ENCODE assay signal across 9 cellular contexts in the genomic region with DNA sequence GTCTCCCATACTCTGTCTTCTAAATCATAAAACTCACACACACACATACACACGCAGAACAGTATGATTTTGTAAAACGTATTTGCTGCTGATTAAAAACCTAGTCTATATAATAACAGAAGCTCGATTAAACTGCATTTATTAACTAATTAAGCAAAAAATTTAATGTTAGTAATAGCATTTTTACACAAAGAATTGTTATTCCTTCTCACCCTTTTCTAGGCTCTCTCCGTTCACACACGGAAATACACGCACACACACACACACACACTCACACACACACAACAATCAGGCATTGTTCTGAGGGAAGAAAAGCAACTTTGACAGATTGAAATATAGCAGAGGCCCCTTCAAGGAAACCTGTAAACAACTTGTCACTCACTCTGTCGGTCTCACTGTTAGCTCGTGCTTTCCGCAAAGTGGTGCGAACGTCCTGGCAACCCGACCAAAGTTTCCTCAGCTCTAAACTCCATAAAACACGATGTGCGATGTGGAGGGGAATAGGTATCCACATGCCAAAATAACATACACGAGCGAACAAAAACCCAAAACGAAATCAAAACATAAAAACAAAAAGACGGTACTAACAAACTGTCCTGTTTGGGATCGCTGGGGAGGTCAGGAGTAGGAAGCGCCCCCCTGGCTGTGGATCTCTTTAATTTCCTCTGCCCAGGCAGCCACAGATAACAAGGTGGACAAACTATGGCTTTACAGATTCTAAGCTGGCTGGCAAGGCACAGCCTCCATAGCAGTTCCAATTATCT. TPM values are rescaled to one million over a fixed set of nuclear protein-coding genes. Genes with fewer than 3 reads are reported as not detected.
DNase-seq lines count a peak whose midpoint lies in the region; ATAC-seq, FAIRE-seq and TF ChIP-seq lines count a peak whose summit lies in the region.
"Had no signal": no experiment of that assay in that cellular context is flagged by ENCODE, and none has a peak within 500 bp of the region (broad histone marks: within the 10 kb centered on the region; RNA-seq: fewer than 3 reads in every experiment).

No MANE protein-coding gene starts in this region.

- no peak for TF ChIP-seq RAD21 in GM12878 (IDR thresholded peaks at IDR 0.05; ENCODE audit: insufficient read depth, low read depth, low read length)

- peaks cover 9% of the 10 kb centered on the region; the same call in 1 of the 2 replicates for H3K4me1 ChIP-seq in HUES6 (ENCODE audit: control insufficient read depth, insufficient read depth, low read length)
- no peaks in the 10 kb centered on the region for H3K4me1 ChIP-seq in GM12878 (ENCODE audit: control insufficient read depth, insufficient read depth, low read length)
- H3K4me1 ChIP-seq in iPS-20b (ENCODE audit: insufficient read depth, low read length), result peaks cover 7% of the 10 kb centered on the region
- H3K4me1 ChIP-seq in skeletal muscle satellite cell (ENCODE audit: control insufficient read depth, insufficient read depth, low read length), result no peaks in the 10 kb centered on the region

- H4K20me1 ChIP-seq in GM12878 (ENCODE audit: control insufficient read depth, insufficient read depth), result no peaks in the 10 kb centered on the region

- H3K36me3 ChIP-seq in HUES6 (ENCODE audit: control insufficient read depth, insufficient read depth, low read length) (no peaks in the 10 kb centered on the region), GM12878 (ENCODE audit: control insufficient read depth in 2 of 2, insufficient read depth in 2 of 2, low read length in 1 of 2) (no peaks in the 10 kb centered on the region), iPS-20b (ENCODE audit: insufficient read depth, low read depth, low read length) (no peaks in the 10 kb centered on the region), skeletal muscle satellite cell (ENCODE audit: insufficient read depth, low read length) (no peaks in the 10 kb centered on the region)

- SMC1A ChIA-PET in GM12878 (lab: Charles Lee; ENCODE audit: uncharacterized antibody, unreplicated experiment), result no interaction called here

- H3K9ac ChIP-seq in HUES6 (ENCODE audit: low read length) (peak overlapping the region; percentile 60), GM12878 (ENCODE audit: control insufficient read depth, insufficient read depth, low read length) (no peak overlapping the region), iPS-20b (ENCODE audit: low read depth, low read length) (peak overlapping the region; percentile 33; the same call in 1 of the 2 replicates), skeletal muscle satellite cell (ENCODE audit: low read depth, low read length) (peak overlapping the region; percentile 46)

- CTCF ChIA-PET in GM12878 (lab: Yijun Ruan, JAX), result interaction anchor here (0.7 kb wide), 1 partner anchor 15 kb away, joined by 3 read pairs; no protein-coding TSS in a partner anchor

- H3K79me2 ChIP-seq in GM12878 (ENCODE audit: control insufficient read depth, insufficient read depth, low read length), result no peaks in the 10 kb centered on the region

- H3K27me3 ChIP-seq in HUES6 (ENCODE audit: control insufficient read depth, insufficient read depth, low read length), result peaks cover 20% of the 10 kb centered on the region
- peaks cover 0 to 9% of the 10 kb centered on the region in 2 experiments; a peak in 1 of 4 replicates for H3K27me3 ChIP-seq in GM12878 (replicated peaks in 1 of 2; ENCODE audit: control insufficient read depth in 2 of 2, insufficient read depth in 2 of 2, low read length in 1 of 2)
- peaks cover 32% of the 10 kb centered on the region for H3K27me3 ChIP-seq in iPS-20b (ENCODE audit: insufficient read depth, low read length)
- peaks cover 4% of the 10 kb centered on the region for H3K27me3 ChIP-seq in skeletal muscle satellite cell (ENCODE audit: control insufficient read depth, insufficient read depth, low read length)

- H3K4me2 ChIP-seq in GM12878 (ENCODE audit: control insufficient read depth, insufficient read depth) (no peak overlapping the region), skeletal muscle satellite cell (ENCODE audit: low read length) (peak overlapping the region; percentile 92)

- peak; percentile 32 for ATAC-seq in GM12878

- BruUV-seq in GM12878 (replicated peaks; lab: Mats Ljungman, UMichigan), result no TSS peak

- WGBS in GM12878 (ENCODE audit: insufficient coverage, insufficient replicate concordance, low lambda C conversion rate, missing lambda C conversion rate), result 50% methylated on average over 20 of the region's 20 CpGs

- RAD21 ChIA-PET in GM12878 (lab: Charles Lee; ENCODE audit: unreplicated experiment), result no interaction called here

- no peak overlapping the region for H2AFZ ChIP-seq in GM12878 (ENCODE audit: control insufficient read depth, low read depth, low read length)

- intact Hi-C loops in GM12878 (cut with micrococcal nuclease; ENCODE audit: unreplicated experiment), result no loop called here

- no peak for TF ChIP-seq CTCF in GM12878 (IDR thresholded peaks at IDR 0.05 in 2 of 3, conservative IDR thresholded peaks at IDR 0.05 in 1 of 3; ENCODE audit: control insufficient read depth in 2 of 3, extremely low read depth in 1 of 3, insufficient read depth in 1 of 3, low read depth in 3 of 3, low read length in 3 of 3)

- POLR2A ChIA-PET in GM12878 (lab: Charles Lee), result no interaction called here

- no peak for FAIRE-seq in GM12878 (lab: Jason Lieb, UNC)

- DNase-seq in GM12878 (ENCODE audit: low read depth, low spot score) (no peak), NCI-H128 (lab: John Stamatoyannopoulos, UW; ENCODE audit: unreplicated experiment) (no peak), NCI-H2227 treated with DMSO at 0.1 percent for 48 hours (lab: John Stamatoyannopoulos, UW) (no peak), NCI-H2107 treated with DMSO at 0.1 percent for 48 hours (lab: John Stamatoyannopoulos, UW; ENCODE audit: unreplicated experiment) (no peak), OCI-M1 (lab: John Stamatoyannopoulos, UW) (no peak)
- DNase-seq: activated naive CD8-positive, alpha-beta T cell treated with anti-CD3 and anti-CD28 coated beads, Interleukin-2, amount 10 ng/mL, durations not matched to agents 7 days and 5 days had no signal

- H3K27ac ChIP-seq in HUES6 (ENCODE audit: low read depth, low read length) (no peak overlapping the region), GM12878 (ENCODE audit: control insufficient read depth, insufficient read depth) (no peak overlapping the region), iPS-20b (ENCODE audit: low read length) (no peak overlapping the region)

- TF ChIP-seq POLR2A in GM12878 (IDR thresholded peaks at IDR 0.05; ENCODE audit: low read depth, low read length), result no peak

- in situ Hi-C loops in GM12878 (cut with MboI), result no loop called here

- H3K4me3 ChIP-seq in HUES6 (ENCODE audit: low read depth, low read length) (peak overlapping the region; percentile 77), GM12878 (no peak overlapping the region), iPS-20b (ENCODE audit: low read length) (peak overlapping the region; percentile 80), skeletal muscle satellite cell (ENCODE audit: low read length) (peak overlapping the region; percentile 74)

- H3K9me3 ChIP-seq in HUES6 (ENCODE audit: control insufficient read depth, insufficient read depth, low read depth, low read length), result no peaks in the 10 kb centered on the region
- no peaks in the 10 kb centered on the region for H3K9me3 ChIP-seq in GM12878 (replicated peaks; ENCODE audit: control insufficient read depth, insufficient read depth, low read length)
- no peaks in the 10 kb centered on the region for H3K9me3 ChIP-seq in iPS-20b (ENCODE audit: insufficient read depth, low read depth, low read length)
- no peaks in the 10 kb centered on the region for H3K9me3 ChIP-seq in skeletal muscle satellite cell (replicated peaks; ENCODE audit: low read length)

- TF ChIP-seq EP300 in GM12878 (IDR thresholded peaks at IDR 0.05; ENCODE audit: borderline replicate concordance in 1 of 2, control insufficient read depth in 1 of 2, low read depth in 2 of 2, low read length in 2 of 2), result no peak

TF ChIP-seq in GM12878, 131 proteins besides CTCF, POLR2A, EP300 and RAD21:
- TF ChIP-seq SUZ12 (IDR thresholded peaks at IDR 0.05; ENCODE audit: unreplicated experiment), result no peak
- TF ChIP-seq, protein P1, sequence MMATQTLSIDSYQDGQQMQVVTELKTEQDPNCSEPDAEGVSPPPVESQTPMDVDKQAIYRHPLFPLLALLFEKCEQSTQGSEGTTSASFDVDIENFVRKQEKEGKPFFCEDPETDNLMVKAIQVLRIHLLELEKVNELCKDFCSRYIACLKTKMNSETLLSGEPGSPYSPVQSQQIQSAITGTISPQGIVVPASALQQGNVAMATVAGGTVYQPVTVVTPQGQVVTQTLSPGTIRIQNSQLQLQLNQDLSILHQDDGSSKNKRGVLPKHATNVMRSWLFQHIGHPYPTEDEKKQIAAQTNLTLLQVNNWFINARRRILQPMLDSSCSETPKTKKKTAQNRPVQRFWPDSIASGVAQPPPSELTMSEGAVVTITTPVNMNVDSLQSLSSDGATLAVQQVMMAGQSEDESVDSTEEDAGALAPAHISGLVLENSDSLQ (IDR thresholded peaks at IDR 0.05), result peak; percentile 55
TF ChIP-seq in GM12878: peak in this region for 1.

RNA-seq across cellular contexts. Expression of a gene that starts 0.7 kb away (rescaled TPM):
- 0.21 and 1.1 TPM in 2 replicates for total RNA-seq in GM12878 (2013; cell fraction: nucleolus; rRNA removed)
- total RNA-seq in GM12878 (2014; rRNA removed), result 0.27 and 1.0 TPM in 2 replicates
- total RNA-seq in GM12878 (2014; rRNA removed; fragmentation: Illumina TruSeq; extraction: Trizol), result 0.14 and 0.76 TPM in 2 replicates
- 0.21 and 0.82 TPM in 2 replicates for total RNA-seq in GM12878 (2021)
- not detected for polyA plus RNA-seq in GM12878 (2011; ENCODE audit: low read depth)
- 0.55 and 0.99 TPM in 2 replicates for polyA plus RNA-seq in GM12878 (2011; rRNA removed)
- 0.62 and 1.0 TPM in 2 replicates for polyA plus RNA-seq in GM12878 (2011; cell fraction: cytosol; rRNA removed)
- 0.98 and 0.99 TPM in 2 replicates for polyA plus RNA-seq in GM12878 (2011; cell fraction: nucleus; rRNA removed)
- 0.17 TPM in 1 of 2 replicates, not detected in the other for polyA plus RNA-seq in GM12878 (2012)
- 0.10 and 0.18 TPM in 2 replicates for polyA plus RNA-seq in GM12878 (2014; fragmentation: Illumina TruSeq; extraction: Trizol)
- polyA plus RNA-seq in GM12878 (2014; fragmentation: Nextera tagmentation; extraction: Ambion mirVana), result under 1 TPM; 0.08 to 0.22 TPM
- 0.14 and 0.19 TPM in 2 replicates for polyA plus RNA-seq in GM12878 (2014; rRNA removed)
- polyA plus RNA-seq in GM12878 (2016; fragmentation: Nextera tagmentation; extraction: Ambion mirVana), result under 1 TPM; 0.08 to 0.27 TPM
- 4.4 and 4.8 TPM in 2 replicates for polyA minus RNA-seq in GM12878 (2011; rRNA and poly(A)+ RNA removed)
- 1.2 TPM in 1 of 2 replicates, not detected in the other for polyA minus RNA-seq in GM12878 (2011; cell fraction: cytosol; rRNA and poly(A)+ RNA removed)
- 4.0 and 5.6 TPM in 2 replicates for polyA minus RNA-seq in GM12878 (2011; cell fraction: nucleus; rRNA and poly(A)+ RNA removed)
- 7.0 and 8.9 TPM in 2 replicates for total RNA-seq in skeletal muscle satellite cell (2012; rRNA removed)
- total RNA-seq: activated naive CD8-positive, alpha-beta T cell treated with anti-CD3 and anti-CD28 coated beads, Interleukin-2, amount 10 ng/mL, durations not matched to agents 7 days and 5 days had no signal
